2 cellular contexts compared by ENCODE assay signal in the genomic region with DNA sequence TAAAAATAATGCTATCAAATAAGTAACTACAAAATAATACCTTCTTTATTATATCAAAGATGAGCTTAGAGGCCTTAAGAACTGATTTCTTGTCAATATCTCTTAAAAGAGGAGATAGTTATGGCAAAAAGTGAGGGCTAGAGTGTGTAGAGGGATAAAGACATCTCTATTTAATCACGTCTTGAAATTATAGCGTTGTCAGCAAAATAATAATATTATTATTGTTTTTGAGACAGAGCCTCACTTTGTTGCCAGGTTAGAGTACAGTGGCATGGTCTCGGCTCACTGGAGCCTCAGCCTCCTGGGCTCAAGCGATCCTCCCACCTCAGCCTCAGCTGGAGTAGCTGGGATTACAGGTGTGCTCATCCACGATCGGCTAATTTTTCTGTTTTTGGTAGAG.
TF ChIP-seq lines count a peak whose summit lies in the region.

No MANE protein-coding gene starts in this region.

TF ChIP-seq in GM23338, 12 proteins besides CTCF, POLR2A, EP300 and RAD21:
- TF ChIP-seq, protein P1, sequence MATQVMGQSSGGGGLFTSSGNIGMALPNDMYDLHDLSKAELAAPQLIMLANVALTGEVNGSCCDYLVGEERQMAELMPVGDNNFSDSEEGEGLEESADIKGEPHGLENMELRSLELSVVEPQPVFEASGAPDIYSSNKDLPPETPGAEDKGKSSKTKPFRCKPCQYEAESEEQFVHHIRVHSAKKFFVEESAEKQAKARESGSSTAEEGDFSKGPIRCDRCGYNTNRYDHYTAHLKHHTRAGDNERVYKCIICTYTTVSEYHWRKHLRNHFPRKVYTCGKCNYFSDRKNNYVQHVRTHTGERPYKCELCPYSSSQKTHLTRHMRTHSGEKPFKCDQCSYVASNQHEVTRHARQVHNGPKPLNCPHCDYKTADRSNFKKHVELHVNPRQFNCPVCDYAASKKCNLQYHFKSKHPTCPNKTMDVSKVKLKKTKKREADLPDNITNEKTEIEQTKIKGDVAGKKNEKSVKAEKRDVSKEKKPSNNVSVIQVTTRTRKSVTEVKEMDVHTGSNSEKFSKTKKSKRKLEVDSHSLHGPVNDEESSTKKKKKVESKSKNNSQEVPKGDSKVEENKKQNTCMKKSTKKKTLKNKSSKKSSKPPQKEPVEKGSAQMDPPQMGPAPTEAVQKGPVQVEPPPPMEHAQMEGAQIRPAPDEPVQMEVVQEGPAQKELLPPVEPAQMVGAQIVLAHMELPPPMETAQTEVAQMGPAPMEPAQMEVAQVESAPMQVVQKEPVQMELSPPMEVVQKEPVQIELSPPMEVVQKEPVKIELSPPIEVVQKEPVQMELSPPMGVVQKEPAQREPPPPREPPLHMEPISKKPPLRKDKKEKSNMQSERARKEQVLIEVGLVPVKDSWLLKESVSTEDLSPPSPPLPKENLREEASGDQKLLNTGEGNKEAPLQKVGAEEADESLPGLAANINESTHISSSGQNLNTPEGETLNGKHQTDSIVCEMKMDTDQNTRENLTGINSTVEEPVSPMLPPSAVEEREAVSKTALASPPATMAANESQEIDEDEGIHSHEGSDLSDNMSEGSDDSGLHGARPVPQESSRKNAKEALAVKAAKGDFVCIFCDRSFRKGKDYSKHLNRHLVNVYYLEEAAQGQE (IDR thresholded peaks at IDR 0.05; ENCODE audit: unreplicated experiment): no peak
- TF ChIP-seq, protein P2, sequence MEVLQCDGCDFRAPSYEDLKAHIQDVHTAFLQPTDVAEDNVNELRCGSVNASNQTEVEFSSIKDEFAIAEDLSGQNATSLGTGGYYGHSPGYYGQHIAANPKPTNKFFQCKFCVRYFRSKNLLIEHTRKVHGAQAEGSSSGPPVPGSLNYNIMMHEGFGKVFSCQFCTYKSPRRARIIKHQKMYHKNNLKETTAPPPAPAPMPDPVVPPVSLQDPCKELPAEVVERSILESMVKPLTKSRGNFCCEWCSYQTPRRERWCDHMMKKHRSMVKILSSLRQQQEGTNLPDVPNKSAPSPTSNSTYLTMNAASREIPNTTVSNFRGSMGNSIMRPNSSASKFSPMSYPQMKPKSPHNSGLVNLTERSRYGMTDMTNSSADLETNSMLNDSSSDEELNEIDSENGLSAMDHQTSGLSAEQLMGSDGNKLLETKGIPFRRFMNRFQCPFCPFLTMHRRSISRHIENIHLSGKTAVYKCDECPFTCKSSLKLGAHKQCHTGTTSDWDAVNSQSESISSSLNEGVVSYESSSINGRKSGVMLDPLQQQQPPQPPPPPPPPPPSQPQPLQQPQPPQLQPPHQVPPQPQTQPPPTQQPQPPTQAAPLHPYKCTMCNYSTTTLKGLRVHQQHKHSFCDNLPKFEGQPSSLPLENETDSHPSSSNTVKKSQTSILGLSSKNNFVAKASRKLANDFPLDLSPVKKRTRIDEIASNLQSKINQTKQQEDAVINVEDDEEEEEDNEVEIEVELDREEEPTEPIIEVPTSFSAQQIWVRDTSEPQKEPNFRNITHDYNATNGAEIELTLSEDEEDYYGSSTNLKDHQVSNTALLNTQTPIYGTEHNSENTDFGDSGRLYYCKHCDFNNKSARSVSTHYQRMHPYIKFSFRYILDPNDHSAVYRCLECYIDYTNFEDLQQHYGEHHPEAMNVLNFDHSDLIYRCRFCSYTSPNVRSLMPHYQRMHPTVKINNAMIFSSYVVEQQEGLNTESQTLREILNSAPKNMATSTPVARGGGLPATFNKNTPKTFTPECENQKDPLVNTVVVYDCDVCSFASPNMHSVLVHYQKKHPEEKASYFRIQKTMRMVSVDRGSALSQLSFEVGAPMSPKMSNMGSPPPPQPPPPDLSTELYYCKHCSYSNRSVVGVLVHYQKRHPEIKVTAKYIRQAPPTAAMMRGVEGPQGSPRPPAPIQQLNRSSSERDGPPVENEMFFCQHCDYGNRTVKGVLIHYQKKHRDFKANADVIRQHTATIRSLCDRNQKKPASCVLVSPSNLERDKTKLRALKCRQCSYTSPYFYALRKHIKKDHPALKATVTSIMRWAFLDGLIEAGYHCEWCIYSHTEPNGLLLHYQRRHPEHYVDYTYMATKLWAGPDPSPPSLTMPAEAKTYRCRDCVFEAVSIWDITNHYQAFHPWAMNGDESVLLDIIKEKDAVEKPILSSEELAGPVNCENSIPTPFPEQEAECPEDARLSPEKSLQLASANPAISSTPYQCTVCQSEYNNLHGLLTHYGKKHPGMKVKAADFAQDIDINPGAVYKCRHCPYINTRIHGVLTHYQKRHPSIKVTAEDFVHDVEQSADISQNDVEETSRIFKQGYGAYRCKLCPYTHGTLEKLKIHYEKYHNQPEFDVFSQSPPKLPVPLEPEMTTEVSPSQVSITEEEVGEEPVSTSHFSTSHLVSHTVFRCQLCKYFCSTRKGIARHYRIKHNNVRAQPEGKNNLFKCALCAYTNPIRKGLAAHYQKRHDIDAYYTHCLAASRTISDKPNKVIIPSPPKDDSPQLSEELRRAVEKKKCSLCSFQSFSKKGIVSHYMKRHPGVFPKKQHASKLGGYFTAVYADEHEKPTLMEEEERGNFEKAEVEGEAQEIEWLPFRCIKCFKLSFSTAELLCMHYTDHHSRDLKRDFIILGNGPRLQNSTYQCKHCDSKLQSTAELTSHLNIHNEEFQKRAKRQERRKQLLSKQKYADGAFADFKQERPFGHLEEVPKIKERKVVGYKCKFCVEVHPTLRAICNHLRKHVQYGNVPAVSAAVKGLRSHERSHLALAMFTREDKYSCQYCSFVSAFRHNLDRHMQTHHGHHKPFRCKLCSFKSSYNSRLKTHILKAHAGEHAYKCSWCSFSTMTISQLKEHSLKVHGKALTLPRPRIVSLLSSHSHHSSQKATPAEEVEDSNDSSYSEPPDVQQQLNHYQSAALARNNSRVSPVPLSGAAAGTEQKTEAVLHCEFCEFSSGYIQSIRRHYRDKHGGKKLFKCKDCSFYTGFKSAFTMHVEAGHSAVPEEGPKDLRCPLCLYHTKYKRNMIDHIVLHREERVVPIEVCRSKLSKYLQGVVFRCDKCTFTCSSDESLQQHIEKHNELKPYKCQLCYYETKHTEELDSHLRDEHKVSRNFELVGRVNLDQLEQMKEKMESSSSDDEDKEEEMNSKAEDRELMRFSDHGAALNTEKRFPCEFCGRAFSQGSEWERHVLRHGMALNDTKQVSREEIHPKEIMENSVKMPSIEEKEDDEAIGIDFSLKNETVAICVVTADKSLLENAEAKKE (CRISPR knock-in tag; IDR thresholded peaks at IDR 0.05): no peak
- no peak for TF ChIP-seq EZH2 (IDR thresholded peaks at IDR 0.05; ENCODE audit: low read depth, unreplicated experiment)
- TF ChIP-seq ZNF114 (CRISPR knock-in tag; IDR thresholded peaks at IDR 0.05): no peak
- TF ChIP-seq JUNB (IDR thresholded peaks at IDR 0.05; ENCODE audit: unreplicated experiment): no peak
- TF ChIP-seq CREB1 (CRISPR knock-in tag; IDR thresholded peaks at IDR 0.05; ENCODE audit: low read depth): no peak
- no peak for TF ChIP-seq EZH2phosphoT487 (IDR thresholded peaks at IDR 0.05; ENCODE audit: unreplicated experiment)
- TF ChIP-seq STAT1 (IDR thresholded peaks at IDR 0.05; ENCODE audit: unreplicated experiment): no peak
- TF ChIP-seq, protein P3, sequence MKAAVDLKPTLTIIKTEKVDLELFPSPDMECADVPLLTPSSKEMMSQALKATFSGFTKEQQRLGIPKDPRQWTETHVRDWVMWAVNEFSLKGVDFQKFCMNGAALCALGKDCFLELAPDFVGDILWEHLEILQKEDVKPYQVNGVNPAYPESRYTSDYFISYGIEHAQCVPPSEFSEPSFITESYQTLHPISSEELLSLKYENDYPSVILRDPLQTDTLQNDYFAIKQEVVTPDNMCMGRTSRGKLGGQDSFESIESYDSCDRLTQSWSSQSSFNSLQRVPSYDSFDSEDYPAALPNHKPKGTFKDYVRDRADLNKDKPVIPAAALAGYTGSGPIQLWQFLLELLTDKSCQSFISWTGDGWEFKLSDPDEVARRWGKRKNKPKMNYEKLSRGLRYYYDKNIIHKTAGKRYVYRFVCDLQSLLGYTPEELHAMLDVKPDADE (IDR thresholded peaks at IDR 0.05): no peak
- TF ChIP-seq NANOG (IDR thresholded peaks at IDR 0.05; ENCODE audit: borderline replicate concordance): no peak

TF ChIP-seq in K562, 482 proteins besides CTCF, POLR2A, EP300 and RAD21 (continued from another document):
- TF ChIP-seq PHTF2 (CRISPR knock-in tag; IDR thresholded peaks at IDR 0.05) (no peak), CBX8 (IDR thresholded peaks at IDR 0.05; ENCODE audit: borderline replicate concordance, extremely low read depth, low read depth, low read length, poor library complexity, severe bottlenecking) (no peak), MAFG (tag; conservative IDR thresholded peaks at IDR 0.05) (peak; percentile 47; the same call in 1 of the 2 replicates), PTTG1 (tag; IDR thresholded peaks at IDR 0.05; ENCODE audit: low read depth) (no peak), CAMTA2 (CRISPR knock-in tag; conservative IDR thresholded peaks at IDR 0.05) (no peak), MAFF (IDR thresholded peaks at IDR 0.05; ENCODE audit: low read length) (peak; percentile 73), RHOXF2B (CRISPR knock-in tag; conservative IDR thresholded peaks at IDR 0.05) (no peak), C11orf30 (IDR thresholded peaks at IDR 0.05; ENCODE audit: low read depth) (peak; percentile 43; the same call in 1 of the 2 replicates), ZNF184 (CRISPR knock-in tag; IDR thresholded peaks at IDR 0.05) (no peak)
- TF ChIP-seq, protein P4, sequence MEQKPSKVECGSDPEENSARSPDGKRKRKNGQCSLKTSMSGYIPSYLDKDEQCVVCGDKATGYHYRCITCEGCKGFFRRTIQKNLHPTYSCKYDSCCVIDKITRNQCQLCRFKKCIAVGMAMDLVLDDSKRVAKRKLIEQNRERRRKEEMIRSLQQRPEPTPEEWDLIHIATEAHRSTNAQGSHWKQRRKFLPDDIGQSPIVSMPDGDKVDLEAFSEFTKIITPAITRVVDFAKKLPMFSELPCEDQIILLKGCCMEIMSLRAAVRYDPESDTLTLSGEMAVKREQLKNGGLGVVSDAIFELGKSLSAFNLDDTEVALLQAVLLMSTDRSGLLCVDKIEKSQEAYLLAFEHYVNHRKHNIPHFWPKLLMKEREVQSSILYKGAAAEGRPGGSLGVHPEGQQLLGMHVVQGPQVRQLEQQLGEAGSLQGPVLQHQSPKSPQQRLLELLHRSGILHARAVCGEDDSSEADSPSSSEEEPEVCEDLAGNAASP (IDR thresholded peaks at IDR 0.05): no peak
